Comparison of ENCODE assay signal across 32 cellular contexts in the genomic region with DNA sequence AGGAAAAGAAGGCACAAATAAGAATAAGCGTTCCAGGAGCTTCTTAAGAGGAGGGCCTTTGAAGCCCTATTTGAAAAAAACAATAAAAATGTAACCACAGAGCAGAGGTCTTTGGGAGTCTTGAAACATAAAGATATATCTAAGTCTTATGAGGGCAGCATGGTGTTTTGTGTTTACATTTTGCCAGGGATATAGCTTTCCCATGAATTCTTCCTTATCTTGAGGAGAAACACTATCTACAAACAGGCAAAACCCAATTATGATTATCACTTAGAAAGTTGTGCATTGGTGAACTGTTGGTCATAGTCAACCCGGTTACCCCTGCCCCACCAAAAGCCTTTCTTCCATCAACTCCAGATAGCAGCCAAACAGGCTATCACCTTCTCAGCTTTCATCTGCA.
"Had no signal": no experiment of that assay in that cellular context is flagged by ENCODE, and none has a peak within 500 bp of the region (broad histone marks: within the 10 kb centered on the region; RNA-seq: fewer than 3 reads in every experiment).

No MANE protein-coding gene starts in this region.

- FAIRE-seq: keratinocyte had no signal

- H3K27me3 Mint-ChIP-seq: activated B cell treated with CpG ODN at 0.5 μM for 24 hours; stimulated activated memory B cell treated with anti-CD40 and anti-IgM and Interleukin-4, amounts not matched to agents 10 μg/mL and 1 μg/mL and 100 μg/mL, for 72 hours had no signal

- H2AFZ ChIP-seq: neural progenitor cell had no signal

- H3K4me3 ChIP-seq: adrenal gland, ascending aorta, gastroesophageal sphincter, neural progenitor cell, upper lobe of left lung had no signal

- H3K9me3 ChIP-seq: adrenal gland, ascending aorta, gastroesophageal sphincter, upper lobe of left lung had no signal

- H3K36me3 Mint-ChIP-seq: activated naive CD8-positive, alpha-beta T cell; naive thymus-derived CD4-positive, alpha-beta T cell; neural progenitor cell; stimulated activated memory B cell treated with anti-CD40 and anti-IgM and Interleukin-4, amounts not matched to agents 10 μg/mL and 1 μg/mL and 100 μg/mL, for 72 hours; T-cell had no signal

- H3K4me1 ChIP-seq: adrenal gland, ascending aorta, gastroesophageal sphincter, neural progenitor cell, upper lobe of left lung had no signal

- H3K4me3 Mint-ChIP-seq: activated B cell treated with CpG ODN at 0.5 μM for 24 hours; activated naive CD8-positive, alpha-beta T cell; effector memory CD8-positive, alpha-beta T cell; naive thymus-derived CD4-positive, alpha-beta T cell; neural progenitor cell; stimulated activated memory B cell treated with anti-CD40 and anti-IgM and Interleukin-4, amounts not matched to agents 10 μg/mL and 1 μg/mL and 100 μg/mL, for 72 hours; stimulated activated naive CD8-positive, alpha-beta T cell treated with anti-CD3 and anti-CD28 coated beads, Interleukin-15, amount 100 ng/mL, for 72 hours; T-cell; T-helper 2 cell treated with Interferon-gamma antibody and Interleukin-4, amounts not matched to agents 5 μg/mL and 100 μg/mL, for 36 hours had no signal

- H3K27ac ChIP-seq: adrenal gland, ascending aorta, brain microvascular endothelial cell, gastroesophageal sphincter, neural progenitor cell, upper lobe of left lung had no signal

- ATAC-seq: effector memory CD8-positive, alpha-beta T cell; gastroesophageal sphincter; left cardiac atrium; naive thymus-derived CD4-positive, alpha-beta T cell; right cardiac atrium; stimulated activated memory B cell treated with anti-CD40 and anti-IgM and Interleukin-4, amounts not matched to agents 10 μg/mL and 1 μg/mL and 100 μg/mL, for 72 hours; stimulated activated naive CD8-positive, alpha-beta T cell treated with anti-CD3 and anti-CD28 coated beads, Interleukin-15, amount 100 ng/mL, for 72 hours; T-cell had no signal

- H3K36me3 ChIP-seq: adrenal gland, ascending aorta, brain microvascular endothelial cell, gastroesophageal sphincter, neural progenitor cell, upper lobe of left lung had no signal

- H3K27me3 ChIP-seq: adrenal gland, ascending aorta, brain microvascular endothelial cell, gastroesophageal sphincter, neural progenitor cell, upper lobe of left lung had no signal

- H3K9ac ChIP-seq: neural progenitor cell had no signal

- DNase-seq: activated B cell treated with CpG ODN at 0.5 μM for 24 hours; activated CD4-positive, alpha-beta T cell treated with anti-CD3 and anti-CD28 coated beads, Interleukin-2, amount 50 U/mL, for 4 hours; activated effector memory CD4-positive, alpha-beta T cell treated with Interleukin-2 at 50 U/mL for 16 hours; activated naive CD4-positive, alpha-beta T cell treated with Interleukin-2 at 50 U/mL for 16 hours; activated T-cell treated with anti-CD3 and anti-CD28 coated beads for 4 hours; brain microvascular endothelial cell; caudate nucleus; cortex of kidney; effector memory CD8-positive, alpha-beta T cell; erythroblast; hippocampal formation; left cardiac atrium; mammary epithelial cell; naive thymus-derived CD4-positive, alpha-beta T cell; occipital lobe; posterior cingulate gyrus; right cardiac atrium; stimulated activated CD4-positive, alpha-beta T cell treated with anti-CD3 and anti-CD28 coated beads, Interleukin-12 subunit alpha, Interleukin-12 subunit beta, amount 100 ng/mL, for 4 hours; stimulated activated CD4-positive, alpha-beta T cell treated with anti-CD3 and anti-CD28 coated beads, Interleukin-4, amount 100 ng/mL, for 4 hours; stimulated activated CD8-positive, alpha-beta memory T cell treated with anti-CD3 and anti-CD28 coated beads, Interleukin-4, amount 100 ng/mL, for 48 hours; stimulated activated naive CD8-positive, alpha-beta T cell treated with anti-CD3 and anti-CD28 coated beads, Interleukin-15, amount 100 ng/mL, for 72 hours; substantia nigra; T-cell; upper lobe of left lung had no signal

- H3K4me1 Mint-ChIP-seq: naive thymus-derived CD4-positive, alpha-beta T cell; neural progenitor cell; stimulated activated memory B cell treated with anti-CD40 and anti-IgM and Interleukin-4, amounts not matched to agents 10 μg/mL and 1 μg/mL and 100 μg/mL, for 72 hours; stimulated activated naive CD8-positive, alpha-beta T cell treated with anti-CD3 and anti-CD28 coated beads, Interleukin-15, amount 100 ng/mL, for 72 hours; T-cell had no signal

- H3K27ac Mint-ChIP-seq: activated B cell treated with CpG ODN at 0.5 μM for 24 hours; activated naive CD8-positive, alpha-beta T cell; effector memory CD8-positive, alpha-beta T cell; naive thymus-derived CD4-positive, alpha-beta T cell; stimulated activated memory B cell treated with anti-CD40 and anti-IgM and Interleukin-4, amounts not matched to agents 10 μg/mL and 1 μg/mL and 100 μg/mL, for 72 hours; stimulated activated naive CD8-positive, alpha-beta T cell treated with anti-CD3 and anti-CD28 coated beads, Interleukin-15, amount 100 ng/mL, for 72 hours; T-cell; T-helper 2 cell treated with Interferon-gamma antibody and Interleukin-4, amounts not matched to agents 5 μg/mL and 100 μg/mL, for 36 hours had no signal

- H3K4me2 ChIP-seq: neural progenitor cell had no signal

- H3K9me3 Mint-ChIP-seq: effector memory CD8-positive, alpha-beta T cell; stimulated activated naive CD8-positive, alpha-beta T cell treated with anti-CD3 and anti-CD28 coated beads, Interleukin-15, amount 100 ng/mL, for 72 hours; T-cell; T-helper 2 cell treated with Interferon-gamma antibody and Interleukin-4, amounts not matched to agents 5 μg/mL and 100 μg/mL, for 36 hours had no signal
